Comparison of ENCODE assay signal across 21 cellular contexts in genomic region chr2:26537069-26537825, GRCh38. TPM values are rescaled to one million over a fixed set of nuclear protein-coding genes. Genes with fewer than 3 reads are reported as not detected.
"Had no signal": no experiment of that assay in that cellular context is flagged by ENCODE, and none has a peak within 500 bp of the region (broad histone marks: within the 10 kb centered on the region; RNA-seq: fewer than 3 reads in every experiment).

No MANE protein-coding gene starts in this region.

- H3K4me3 Mint-ChIP-seq: activated naive CD8-positive, alpha-beta T cell treated with anti-CD3 and anti-CD28 coated beads, Interleukin-2, amount 10 ng/mL, durations not matched to agents 7 days and 5 days; neural crest cell; stimulated activated memory B cell treated with anti-CD40 and anti-IgM and Interleukin-4, amounts not matched to agents 10 μg/mL and 1 μg/mL and 100 μg/mL, for 72 hours had no signal

- H3K4me1 ChIP-seq: left lung had no signal

- DNase-seq: activated CD4-positive, CD25-positive, alpha-beta regulatory T cell treated with anti-CD3 and anti-CD28 coated beads, Interleukin-2, amount 50 U/mL, for 72 hours; activated CD8-positive, alpha-beta memory T cell treated with anti-CD3 and anti-CD28 coated beads for 24 hours; activated CD8-positive, alpha-beta memory T cell treated with anti-CD3 and anti-CD28 coated beads, Interleukin-2, amount 50 U/mL, for 48 hours; amygdala; body of pancreas; caudate nucleus; erythroblast; foreskin melanocyte; glutamatergic neuron; hippocampal formation; mammary epithelial cell; psoas muscle; stimulated activated CD4-positive, alpha-beta T cell treated with anti-CD3 and anti-CD28 coated beads, Interleukin-4, amount 100 ng/mL, for 4 hours; T1000 had no signal

- H3K4me1 Mint-ChIP-seq: activated naive CD8-positive, alpha-beta T cell treated with anti-CD3 and anti-CD28 coated beads, Interleukin-2, amount 10 ng/mL, durations not matched to agents 7 days and 5 days had no signal

- H3K9me3 ChIP-seq: body of pancreas, left lung, psoas muscle had no signal

- H3K36me3 Mint-ChIP-seq: activated naive CD8-positive, alpha-beta T cell treated with anti-CD3 and anti-CD28 coated beads, Interleukin-2, amount 10 ng/mL, durations not matched to agents 7 days and 5 days; stimulated activated memory B cell treated with anti-CD40 and anti-IgM and Interleukin-4, amounts not matched to agents 10 μg/mL and 1 μg/mL and 100 μg/mL, for 72 hours had no signal

- H3K27ac Mint-ChIP-seq: activated naive CD8-positive, alpha-beta T cell treated with anti-CD3 and anti-CD28 coated beads, Interleukin-2, amount 10 ng/mL, durations not matched to agents 7 days and 5 days; stimulated activated memory B cell treated with anti-CD40 and anti-IgM and Interleukin-4, amounts not matched to agents 10 μg/mL and 1 μg/mL and 100 μg/mL, for 72 hours had no signal

- H3K36me3 ChIP-seq: left lung had no signal

- H3K27ac ChIP-seq: body of pancreas, left lung, psoas muscle had no signal

- H3K4me3 ChIP-seq: body of pancreas, left lung, psoas muscle had no signal

- ATAC-seq: body of pancreas; left lung; psoas muscle; right cardiac atrium; stimulated activated memory B cell treated with anti-CD40 and anti-IgM and Interleukin-4, amounts not matched to agents 10 μg/mL and 1 μg/mL and 100 μg/mL, for 72 hours had no signal

- H3K9me3 Mint-ChIP-seq: activated naive CD8-positive, alpha-beta T cell treated with anti-CD3 and anti-CD28 coated beads, Interleukin-2, amount 10 ng/mL, durations not matched to agents 7 days and 5 days; neural crest cell; stimulated activated memory B cell treated with anti-CD40 and anti-IgM and Interleukin-4, amounts not matched to agents 10 μg/mL and 1 μg/mL and 100 μg/mL, for 72 hours had no signal

- H3K27me3 ChIP-seq: body of pancreas had no signal

RNA-seq across cellular contexts. Expression of gene OTOF, which starts 59.3 kb away (rescaled TPM):
- total RNA-seq: mammary epithelial cell, osteocyte had no signal
- polyA plus RNA-seq: keratinocyte, mammary epithelial cell had no signal
